Comparison of ENCODE assay signal across 13 cellular contexts in the genomic region with DNA sequence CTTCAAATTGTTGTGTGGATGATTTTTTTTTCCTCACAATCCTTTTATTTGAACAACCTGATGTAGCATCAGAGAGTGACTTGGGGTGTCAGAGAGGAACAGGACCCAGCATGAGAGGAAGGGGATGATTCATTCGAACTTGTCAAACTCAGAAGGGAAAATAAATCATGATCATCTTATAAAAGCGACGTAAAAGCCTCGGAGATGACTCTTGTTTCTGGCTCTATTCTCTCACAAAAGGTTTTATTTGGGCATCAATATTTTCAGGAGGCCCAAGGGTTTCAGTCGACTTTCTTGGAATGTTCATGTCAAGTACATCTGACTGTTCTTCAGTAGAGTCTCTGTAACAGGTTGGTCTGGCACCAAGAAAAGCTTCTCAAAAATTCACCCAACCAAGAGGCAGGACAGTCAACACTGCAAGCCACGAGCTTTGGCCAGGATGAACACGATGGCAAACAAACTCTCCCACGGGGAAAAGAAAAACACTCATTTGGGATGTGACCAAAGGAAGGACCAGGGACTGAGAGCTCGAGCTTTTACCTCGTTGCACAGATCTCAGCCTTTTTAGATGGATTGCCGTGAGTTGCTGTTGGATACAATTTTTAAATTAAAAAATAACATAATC. TPM values are rescaled to one million over a fixed set of nuclear protein-coding genes. Genes with fewer than 3 reads are reported as not detected.
DNase-seq lines count a peak whose midpoint lies in the region; ATAC-seq and TF ChIP-seq lines count a peak whose summit lies in the region.
"Had no signal": no experiment of that assay in that cellular context is flagged by ENCODE, and none has a peak within 500 bp of the region (broad histone marks: within the 10 kb centered on the region; RNA-seq: fewer than 3 reads in every experiment).

No MANE protein-coding gene starts in this region.

- H3K9me3 Mint-ChIP-seq in chondrocyte (ENCODE audit: low read depth), result no peaks in the 10 kb centered on the region
- peaks cover 0 to 4% (median 0%) of the 10 kb centered on the region in 11 donors for H3K9me3 Mint-ChIP-seq in naive thymus-derived CD4-positive, alpha-beta T cell

- TF ChIP-seq POLR2A in Peyer's patch (IDR thresholded peaks at IDR 0.05), result no peak

- no peaks in the 10 kb centered on the region for H3K27me3 Mint-ChIP-seq in chondrocyte (ENCODE audit: low read depth)
- no peaks in the 10 kb centered on the region for H3K27me3 Mint-ChIP-seq in naive thymus-derived CD4-positive, alpha-beta T cell

- ATAC-seq in sciatic nerve (peak; percentile 20), GM21576 (IDR thresholded peaks at IDR 0.05; ENCODE audit: unreplicated experiment) (no peak), GM21529 (IDR thresholded peaks at IDR 0.05; ENCODE audit: unreplicated experiment) (no peak)
- no peak for ATAC-seq in naive thymus-derived CD4-positive, alpha-beta T cell

- H3K4me1 Mint-ChIP-seq in chondrocyte (ENCODE audit: low read depth), result peaks cover 59% of the 10 kb centered on the region
- H3K4me1 Mint-ChIP-seq in naive thymus-derived CD4-positive, alpha-beta T cell, result peaks cover 36 to 92% (median 75%) of the 10 kb centered on the region in 7 donors

- peak overlapping the region; percentile 64 for H3K27ac Mint-ChIP-seq in chondrocyte (ENCODE audit: unreplicated experiment)
- peak overlapping the region in 3 of 9 donors; percentile 30 to 65 (median 62) for H3K27ac Mint-ChIP-seq in naive thymus-derived CD4-positive, alpha-beta T cell

- TF ChIP-seq CTCF in chondrocyte (IDR thresholded peaks at IDR 0.05) (no peak), Peyer's patch (IDR thresholded peaks at IDR 0.05) (no peak)

- no peak overlapping the region for H3K27ac ChIP-seq in naive thymus-derived CD4-positive, alpha-beta T cell (ENCODE audit: low read depth, low read length)
- no peak overlapping the region for H3K27ac ChIP-seq in Peyer's patch
- H3K27ac ChIP-seq: left lung, sigmoid colon, stomach had no signal

- intact Hi-C loops in sciatic nerve (cut with DNase I), result no loop called here
- intact Hi-C loops in naive thymus-derived CD4-positive, alpha-beta T cell (cut with micrococcal nuclease), result no loop called here

- POLR2A ChIA-PET in naive thymus-derived CD4-positive, alpha-beta T cell (lab: Charles Lee), result no interaction called here

- H3K4me3 Mint-ChIP-seq in chondrocyte (ENCODE audit: unreplicated experiment), result no peak overlapping the region
- no peak overlapping the region for H3K4me3 Mint-ChIP-seq in naive thymus-derived CD4-positive, alpha-beta T cell

- no peaks in the 10 kb centered on the region for H3K27me3 ChIP-seq in naive thymus-derived CD4-positive, alpha-beta T cell (ENCODE audit: control insufficient read depth in 2 of 2, insufficient read depth in 2 of 2, low read length in 2 of 2)
- H3K27me3 ChIP-seq in Peyer's patch, result no peaks in the 10 kb centered on the region
- H3K27me3 ChIP-seq: left lung, sigmoid colon, stomach had no signal

- H3K9me3 ChIP-seq in naive thymus-derived CD4-positive, alpha-beta T cell (ENCODE audit: control insufficient read depth in 2 of 3, low read length in 3 of 3), result no peaks in the 10 kb centered on the region
- no peaks in the 10 kb centered on the region for H3K9me3 ChIP-seq in Peyer's patch
- H3K9me3 ChIP-seq: left lung, sigmoid colon, stomach had no signal

- peaks cover 2% of the 10 kb centered on the region for H3K36me3 Mint-ChIP-seq in chondrocyte (ENCODE audit: low read depth)
- peaks cover 3 to 29% (median 6%) of the 10 kb centered on the region in 5 donors for H3K36me3 Mint-ChIP-seq in naive thymus-derived CD4-positive, alpha-beta T cell

- H3K36me3 ChIP-seq in naive thymus-derived CD4-positive, alpha-beta T cell (ENCODE audit: control insufficient read depth in 2 of 3, insufficient read depth in 3 of 3, low read length in 3 of 3), result no peaks in the 10 kb centered on the region
- H3K36me3 ChIP-seq in Peyer's patch, result no peaks in the 10 kb centered on the region
- H3K36me3 ChIP-seq: left lung, sigmoid colon, stomach had no signal

- H3K4me3 ChIP-seq in naive thymus-derived CD4-positive, alpha-beta T cell (ENCODE audit: low read length), result no peak overlapping the region
- no peak overlapping the region for H3K4me3 ChIP-seq in Peyer's patch
- H3K4me3 ChIP-seq: left lung, sigmoid colon, stomach had no signal

- H3K4me1 ChIP-seq in naive thymus-derived CD4-positive, alpha-beta T cell (ENCODE audit: control insufficient read depth in 2 of 2, insufficient read depth in 2 of 2, low read length in 2 of 2), result peaks cover 18 to 20% of the 10 kb centered on the region in 2 donors
- H3K4me1 ChIP-seq in Peyer's patch, result peaks cover 0 to under 1% (median 0%) of the 10 kb centered on the region in 4 donors
- H3K4me1 ChIP-seq: left lung had no signal

- CTCF ChIA-PET in naive thymus-derived CD4-positive, alpha-beta T cell (lab: Charles Lee), result no interaction called here

- DNase-seq in ELR (ENCODE audit: low read depth), result peak; percentile 47
- DNase-seq in M059J (ENCODE audit: low read depth), result peak; percentile 75
- DNase-seq in chondrocyte (ENCODE audit: low spot score), result no peak
- no peak for DNase-seq in sciatic nerve (ENCODE audit: low spot score)
- DNase-seq in naive thymus-derived CD4-positive, alpha-beta T cell, result no peak
- DNase-seq in Peyer's patch, result no peak
- DNase-seq: left lung, NCI-H187, NCI-H526 treated with DMSO at 0.1 percent for 48 hours, sigmoid colon, stomach had no signal

RNA-seq across cellular contexts. Expression of gene ANKH, which starts 55.1 kb away (rescaled TPM):
- 5.4 and 20.8 TPM in 2 replicates for total RNA-seq in M059J (2014; rRNA removed; shearing (Covaris generic))
- total RNA-seq in chondrocyte, result 97.2 to 117 TPM (median 114 TPM) in 3 replicates
- 156 TPM for total RNA-seq in sciatic nerve
- total RNA-seq in naive thymus-derived CD4-positive, alpha-beta T cell, result 100 to 1,000 TPM in 3 of 5 experiments, 10 to 100 TPM in 2; 40.6 to 190 (median 113) TPM
- 10 to 100 TPM; 35.9 to 45.5 TPM for polyA plus RNA-seq in naive thymus-derived CD4-positive, alpha-beta T cell
- 10 to 100 TPM; 28.9 to 98.0 (median 96.1) TPM for total RNA-seq in Peyer's patch

Comparison
In these comparisons a context has a peak if more than half of its experiments do, and no peak if none do; other contexts are left out.
1. DNase-seq: peak in ELR (single experiment) and M059J (single experiment); none in chondrocyte (single experiment), sciatic nerve (single experiment), naive thymus-derived CD4-positive, alpha-beta T cell (0 of 9) and Peyer's patch (0 of 3).